In the genomic region with DNA sequence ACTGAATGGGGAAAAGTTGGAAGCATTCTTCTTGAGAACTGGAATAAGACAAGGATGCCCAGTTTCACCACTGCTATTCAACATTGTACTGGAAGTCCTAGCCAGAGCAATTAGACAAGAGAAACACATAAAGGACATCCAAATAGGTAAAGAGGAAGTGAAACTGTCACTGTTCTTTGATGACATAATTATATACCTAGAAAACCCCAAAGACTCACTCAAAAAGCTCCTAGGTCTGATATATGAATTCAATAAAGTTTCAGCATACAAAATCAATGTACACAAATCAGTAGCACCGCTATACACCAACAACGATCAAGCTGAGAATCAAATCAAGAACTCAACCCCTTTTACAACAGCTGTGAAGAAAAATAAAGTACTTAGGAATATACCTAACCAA, we compare ENCODE assay signal across 13 cellular contexts.
A peak's percentile ranks its signal among the peaks of the same experiment; 100 is the strongest.
DNase-seq lines count a peak whose midpoint lies in the region; ATAC-seq, FAIRE-seq and TF ChIP-seq lines count a peak whose summit lies in the region.
"Had no signal": no experiment of that assay in that cellular context is flagged by ENCODE, and none has a peak within 500 bp of the region (broad histone marks: within the 10 kb centered on the region; RNA-seq: fewer than 3 reads in every experiment).

No MANE protein-coding gene starts in this region.

- no peaks in the 10 kb centered on the region for H3K27me3 ChIP-seq in CD8-positive, alpha-beta memory T cell (ENCODE audit: insufficient read depth, low read length, poor library complexity, severe bottlenecking)
- H3K27me3 ChIP-seq in transverse colon, result no peaks in the 10 kb centered on the region
- H3K27me3 ChIP-seq in heart right ventricle, result no peaks in the 10 kb centered on the region

- H3K4me1 ChIP-seq in CD8-positive, alpha-beta memory T cell (ENCODE audit: insufficient read depth, low read length), result peaks cover 3% of the 10 kb centered on the region
- H3K4me1 ChIP-seq in transverse colon (peaks cover 0 to 15% (median 0%) of the 10 kb centered on the region in 4 donors), heart right ventricle (peaks cover 0 to 20% (median 5%) of the 10 kb centered on the region in 9 donors)

- no peak for FAIRE-seq in frontal cortex (lab: Jason Lieb, UNC)
- FAIRE-seq: K562 had no signal

- in situ Hi-C loops in transverse colon (cut with MboI; ENCODE audit: low pct_ligation_motif_present in 1 of 4, low pct_unique_long_range_greater_than_20kb in 1 of 4, low sequenced_read_pairs in 3 of 4), result loop anchor here in 1 of 4 donors (25.0 kb wide), 1 partner anchor 498 kb away; no protein-coding TSS in a partner anchor

- H3K27me3 Mint-ChIP-seq in CD8-positive, alpha-beta memory T cell, result peaks cover 0 to 9% of the 10 kb centered on the region in 2 donors

- TF ChIP-seq POLR2A in transverse colon (IDR thresholded peaks at IDR 0.05), result no peak

- peaks cover 16 to 66% (median 27%) of the 10 kb centered on the region in 5 donors for H3K9me3 Mint-ChIP-seq in CD8-positive, alpha-beta memory T cell

- TF ChIP-seq CTCF in transverse colon (IDR thresholded peaks at IDR 0.05) (no peak), heart right ventricle (IDR thresholded peaks at IDR 0.05) (no peak)

- no peaks in the 10 kb centered on the region for H3K9me3 ChIP-seq in CD8-positive, alpha-beta memory T cell (ENCODE audit: low read length)
- H3K9me3 ChIP-seq in transverse colon (no peaks in the 10 kb centered on the region), heart right ventricle (peaks cover 0 to 16% (median 0%) of the 10 kb centered on the region in 11 donors)

- no peak overlapping the region for H3K4me3 ChIP-seq in CD8-positive, alpha-beta memory T cell (ENCODE audit: low read length)
- H3K4me3 ChIP-seq in transverse colon (no peak overlapping the region), heart right ventricle (no peak overlapping the region)
- H3K4me3 ChIP-seq: K562 had no signal

- intact Hi-C loops in transverse colon (cut with DNase I; ENCODE audit: low total_unique reads) (no loop called here), heart right ventricle (cut with DNase I) (no loop called here)

- H3K4me3 Mint-ChIP-seq in CD8-positive, alpha-beta memory T cell, result no peak overlapping the region
- H3K4me3 Mint-ChIP-seq: stimulated activated naive CD8-positive, alpha-beta T cell treated with anti-CD3 and anti-CD28 coated beads, Interleukin-15, Interleukin-2, amounts not matched to agents 100 ng/mL and 50 ng/mL, for 24 hours had no signal

- no peak for TF ChIP-seq EP300 in transverse colon (IDR thresholded peaks at IDR 0.05; ENCODE audit: low read depth)

- no peak overlapping the region for H3K27ac Mint-ChIP-seq in CD8-positive, alpha-beta memory T cell
- H3K27ac Mint-ChIP-seq: stimulated activated naive CD8-positive, alpha-beta T cell treated with anti-CD3 and anti-CD28 coated beads, Interleukin-15, Interleukin-2, amounts not matched to agents 100 ng/mL and 50 ng/mL, for 24 hours had no signal

- H3K4me1 Mint-ChIP-seq in CD8-positive, alpha-beta memory T cell, result peaks cover 7 to 10% (median 8%) of the 10 kb centered on the region in 3 donors

- WGBS in transverse colon (ENCODE audit: low coverage in 1 of 2), 2 donors, result 87 to 88% methylated on average over 2 of the region's 2 CpGs
- WGBS in heart right ventricle, 2 donors, result 96 to 98% methylated on average over 2 of the region's 2 CpGs

- CTCF ChIA-PET in CD8-positive, alpha-beta memory T cell (lab: Charles Lee), result no interaction called here

- ATAC-seq in GM18517 (IDR thresholded peaks at IDR 0.05; ENCODE audit: unreplicated experiment) (peak; percentile 96), GM21423 (IDR thresholded peaks at IDR 0.05; ENCODE audit: unreplicated experiment) (peak; percentile 80), HG03095 (IDR thresholded peaks at IDR 0.05; ENCODE audit: unreplicated experiment) (peak; percentile 84), heart right ventricle (no peak)
- ATAC-seq: K562 had no signal

- H3K36me3 ChIP-seq in CD8-positive, alpha-beta memory T cell (ENCODE audit: insufficient read depth, low read length), result no peaks in the 10 kb centered on the region
- H3K36me3 ChIP-seq in transverse colon, result no peaks in the 10 kb centered on the region
- no peaks in the 10 kb centered on the region for H3K36me3 ChIP-seq in heart right ventricle

- POLR2A ChIA-PET in CD8-positive, alpha-beta memory T cell (lab: Charles Lee), result no interaction called here

- DNase-seq in MV-4-11 (lab: John Stamatoyannopoulos, UW) (peak; percentile 16), transverse colon (no peak), heart right ventricle (no peak), frontal cortex (ENCODE audit: low spot score in 2 of 2) (no peak)
- no peak for DNase-seq in CD8-positive, alpha-beta memory T cell
- DNase-seq: AML-193; NCI-H2029 treated with DMSO at 0.1 percent for 48 hours; stimulated activated CD4-positive, alpha-beta T cell treated with anti-CD3 and anti-CD28 coated beads, Interleukin-2, amount 100 ng/mL, for 48 hours had no signal

- peaks cover 0 to 52% (median 4%) of the 10 kb centered on the region in 3 donors for H3K36me3 Mint-ChIP-seq in CD8-positive, alpha-beta memory T cell

- no peak overlapping the region for H3K27ac ChIP-seq in CD8-positive, alpha-beta memory T cell (ENCODE audit: low read depth, low read length)
- H3K27ac ChIP-seq in transverse colon, result no peak overlapping the region
- no peak overlapping the region for H3K27ac ChIP-seq in heart right ventricle

Comparison
In these comparisons a context has a peak if more than half of its experiments do, and no peak if none do; other contexts are left out.
1. ATAC-seq: peak in GM18517 (single experiment), GM21423 (single experiment) and HG03095 (single experiment); none in heart right ventricle (0 of 8).